In the genomic region with DNA sequence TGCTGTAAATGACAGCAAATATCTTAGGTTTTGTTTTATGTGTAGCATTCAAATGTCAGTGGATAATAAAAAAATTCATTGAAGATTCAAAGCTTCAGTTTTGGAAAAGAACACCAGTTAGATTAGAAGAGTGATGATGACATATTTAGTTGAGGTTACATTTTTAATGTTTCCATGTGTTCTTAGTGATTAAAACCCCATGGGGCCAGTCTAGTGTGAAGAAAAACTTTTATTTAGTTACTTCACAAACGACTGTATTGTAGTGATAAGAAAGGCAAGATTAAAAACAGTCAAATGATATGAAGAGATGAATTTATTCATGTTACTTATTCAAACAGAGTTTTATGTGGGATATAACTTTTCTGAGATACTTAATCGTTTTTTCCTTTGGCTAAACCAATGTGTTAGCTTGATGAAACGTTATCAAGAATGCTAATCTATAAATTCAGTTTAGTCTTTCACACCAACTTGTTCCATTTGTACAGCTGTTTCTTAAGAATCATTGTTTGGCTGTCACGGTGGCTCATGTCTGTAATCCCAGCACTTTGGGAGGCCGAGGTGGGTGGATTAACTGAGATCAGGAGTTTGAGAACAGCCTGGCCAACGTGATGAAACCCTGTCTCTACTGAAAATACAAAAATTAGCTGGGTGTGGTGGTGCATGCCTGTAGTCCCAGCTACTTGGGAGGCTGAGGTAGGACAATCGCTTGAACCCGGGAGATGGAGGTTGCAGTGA, we compare ENCODE assay signal across 18 cellular contexts. TPM values are rescaled to one million over a fixed set of nuclear protein-coding genes. Genes with fewer than 3 reads are reported as not detected.
A peak's percentile ranks its signal among the peaks of the same experiment; 100 is the strongest.
DNase-seq lines count a peak whose midpoint lies in the region; ATAC-seq and TF ChIP-seq lines count a peak whose summit lies in the region.
"Had no signal": no experiment of that assay in that cellular context is flagged by ENCODE, and none has a peak within 500 bp of the region (broad histone marks: within the 10 kb centered on the region; RNA-seq: fewer than 3 reads in every experiment).

No MANE protein-coding gene starts in this region.

- peaks cover 26% of the 10 kb centered on the region for H3K36me3 Mint-ChIP-seq in endodermal cell (ENCODE audit: low read depth)
- peaks cover 17% of the 10 kb centered on the region for H3K36me3 Mint-ChIP-seq in type B pancreatic cell

- H3K27me3 Mint-ChIP-seq in endodermal cell (ENCODE audit: insufficient read depth) (no peaks in the 10 kb centered on the region), type B pancreatic cell (no peaks in the 10 kb centered on the region)

- CTCF ChIA-PET in Panc1 (lab: Charles Lee): no interaction called here
- CTCF ChIA-PET in RWPE1 (lab: Yijun Ruan, JAX): interaction anchor here (0.6 kb wide), 1 partner anchor 15 kb away, joined by 5 read pairs; no protein-coding TSS in a partner anchor

- H3F3A ChIP-seq in smooth muscle cell (ENCODE audit: low read depth): no peaks in the 10 kb centered on the region

- peaks cover 12% of the 10 kb centered on the region for H3K4me1 Mint-ChIP-seq in endodermal cell
- H3K4me1 Mint-ChIP-seq in type B pancreatic cell (ENCODE audit: unreplicated experiment): peaks cover 13% of the 10 kb centered on the region

- H3K4me1 ChIP-seq in left ventricle myocardium inferior (peaks cover 56% of the 10 kb centered on the region), Panc1 (ENCODE audit: control insufficient read depth, insufficient read depth, low read length) (no peaks in the 10 kb centered on the region; the same call in 1 of the 2 replicates), endodermal cell (ENCODE audit: control insufficient read depth, insufficient read depth, low read length) (no peaks in the 10 kb centered on the region), smooth muscle cell (ENCODE audit: low read depth) (peaks cover 13% of the 10 kb centered on the region), adrenal gland (replicated peaks in 1 of 2) (peaks cover 8 to 36% of the 10 kb centered on the region in 2 donors)

- POLR2A ChIA-PET in Panc1 (lab: Charles Lee): interaction anchor here (0.6 kb wide), 1 partner anchor 164 kb away, joined by 3 read pairs; no protein-coding TSS in a partner anchor
- POLR2A ChIA-PET in RWPE1 (lab: Yijun Ruan, JAX; ENCODE audit: low non-redundant PET): interaction anchor here (0.6 kb wide), 1 partner anchor 136 kb away, joined by 9 read pairs; no protein-coding TSS in a partner anchor

- peak overlapping the region; percentile 67 for H3K4me2 ChIP-seq in smooth muscle cell

- in situ Hi-C loops in Panc1 (cut with HindIII; ENCODE audit: low pct_unique_long_range_greater_than_20kb, low sequenced_read_pairs): no loop called here

- H3K4me3 Mint-ChIP-seq in endodermal cell: no peak overlapping the region
- H3K4me3 Mint-ChIP-seq in type B pancreatic cell: no peak overlapping the region

- TF ChIP-seq POLR2A in adrenal gland (IDR thresholded peaks at IDR 0.05): no peak

- peaks cover 7% of the 10 kb centered on the region for H3K36me3 ChIP-seq in left ventricle myocardium inferior
- no peaks in the 10 kb centered on the region; the same call in 1 of the 2 replicates for H3K36me3 ChIP-seq in Panc1 (ENCODE audit: control insufficient read depth, insufficient read depth, low read length)
- H3K36me3 ChIP-seq in endodermal cell (ENCODE audit: control insufficient read depth, insufficient read depth, low read length): peaks cover 66% of the 10 kb centered on the region
- H3K36me3 ChIP-seq in smooth muscle cell (ENCODE audit: low read depth): no peaks in the 10 kb centered on the region
- no peaks in the 10 kb centered on the region for H3K36me3 ChIP-seq in adrenal gland (replicated peaks in 1 of 2)
- H3K36me3 ChIP-seq: esophagus squamous epithelium, stomach had no signal

- TSS peak; percentile 50 for BruUV-seq in Panc1 (replicated peaks; lab: Mats Ljungman, UMichigan)

- 90 to 94% methylated on average over 6 to 8 of the region's 8 CpGs for WGBS in endodermal cell (ENCODE audit: insufficient coverage in 1 of 2, insufficient read length in 1 of 2), 2 experiments
- 70% methylated on average over 8 of the region's 8 CpGs for WGBS in smooth muscle cell (ENCODE audit: low lambda C conversion rate)
- 69 to 75% (median 74%) methylated on average over 8 of the region's 8 CpGs for WGBS in adrenal gland, 4 donors

- H3K9ac ChIP-seq in endodermal cell (ENCODE audit: extremely low read depth, low read length, poor library complexity, severe bottlenecking) (no peak overlapping the region), smooth muscle cell (ENCODE audit: low read depth) (no peak overlapping the region)

- ATAC-seq in Right ventricle myocardium superior (ENCODE audit: poor library complexity) (peak; percentile 66), Panc1 (no peak)
- ATAC-seq: left lung had no signal

- H3K27ac Mint-ChIP-seq in endodermal cell (no peak overlapping the region), type B pancreatic cell (no peak overlapping the region)

- H3K9me3 ChIP-seq in left ventricle myocardium inferior (replicated peaks) (no peaks in the 10 kb centered on the region), Panc1 (ENCODE audit: control insufficient read depth, insufficient read depth, low read depth, low read length) (no peaks in the 10 kb centered on the region), endodermal cell (ENCODE audit: control insufficient read depth, low read length) (no peaks in the 10 kb centered on the region), smooth muscle cell (replicated peaks; ENCODE audit: low read depth) (no peaks in the 10 kb centered on the region), adrenal gland (replicated peaks in 1 of 3) (no peaks in the 10 kb centered on the region)
- H3K9me3 ChIP-seq: esophagus squamous epithelium, left lung, stomach had no signal

- DNase-seq in Right ventricle myocardium superior (no peak), left ventricle myocardium inferior (no peak), Panc1 (ENCODE audit: low read depth, low spot score) (no peak), endodermal cell (no peak), smooth muscle cell (lab: John Stamatoyannopoulos, UW; ENCODE audit: unreplicated experiment) (no peak), RWPE1 (ENCODE audit: low spot score) (no peak), adrenal gland (no peak), type B pancreatic cell (ENCODE audit: extremely low spot score, unreplicated experiment) (no peak)
- DNase-seq: activated CD8-positive, alpha-beta memory T cell treated with anti-CD3 and anti-CD28 coated beads for 24 hours; activated naive CD4-positive, alpha-beta T cell; dermis blood vessel endothelial cell; esophagus squamous epithelium; NCI-H1105; NK-92 treated with Interleukin-12 subunit alpha and Interleukin-12 subunit beta, amount 100 ng/mL, for 24 hours; stomach; T1000 had no signal

- H3K4me3 ChIP-seq in left ventricle myocardium inferior (no peak overlapping the region), Panc1 (ENCODE audit: low read depth in 2 of 2, low read length in 2 of 2) (no peak overlapping the region), endodermal cell (ENCODE audit: low read length) (peak overlapping the region; percentile 25), smooth muscle cell (no peak overlapping the region), adrenal gland (no peak overlapping the region)
- H3K4me3 ChIP-seq: esophagus squamous epithelium, left lung, skin epidermis, stomach had no signal

- TF ChIP-seq CTCF in left ventricle myocardium inferior (IDR thresholded peaks at IDR 0.05; ENCODE audit: borderline replicate concordance) (no peak), Panc1 (IDR thresholded peaks at IDR 0.05) (no peak), endodermal cell (conservative IDR thresholded peaks at IDR 0.05) (no peak), smooth muscle cell (IDR thresholded peaks at IDR 0.05; ENCODE audit: borderline replicate concordance, insufficient read depth, poor library complexity, severe bottlenecking) (no peak), RWPE1 (conservative IDR thresholded peaks at IDR 0.05; ENCODE audit: low read depth) (no peak), adrenal gland (IDR thresholded peaks at IDR 0.05) (no peak), type B pancreatic cell (conservative IDR thresholded peaks at IDR 0.05) (no peak)

- intact Hi-C loops in Right ventricle myocardium superior (cut with DNase I): loop anchor here (10.0 kb wide), 1 partner anchor 47 kb away; no protein-coding TSS in a partner anchor
- intact Hi-C loops in left ventricle myocardium inferior (cut with micrococcal nuclease): no loop called here
- intact Hi-C loops in Panc1 (cut with micrococcal nuclease; ENCODE audit: unreplicated experiment): no loop called here
- intact Hi-C loops in adrenal gland (cut with DNase I): loop anchor here (10.0 kb wide), 2 partner anchors 47 to 67 kb away; no protein-coding TSS in a partner anchor

- H2AFZ ChIP-seq in smooth muscle cell (ENCODE audit: low read depth): no peak overlapping the region

- H3K27me3 ChIP-seq in left ventricle myocardium inferior (ENCODE audit: low read depth) (no peaks in the 10 kb centered on the region), Panc1 (ENCODE audit: control insufficient read depth, insufficient read depth, low read length) (no peaks in the 10 kb centered on the region), endodermal cell (ENCODE audit: control insufficient read depth, insufficient read depth, low read length, poor library complexity, severe bottlenecking) (no peaks in the 10 kb centered on the region), smooth muscle cell (ENCODE audit: low read depth) (no peaks in the 10 kb centered on the region), adrenal gland (no peaks in the 10 kb centered on the region)
- H3K27me3 ChIP-seq: esophagus squamous epithelium, left lung, stomach had no signal

- H3K79me2 ChIP-seq in smooth muscle cell (ENCODE audit: low read depth): peaks cover 100% of the 10 kb centered on the region

- H4K20me1 ChIP-seq in smooth muscle cell (ENCODE audit: low read depth): peaks cover 100% of the 10 kb centered on the region

- H3K27ac ChIP-seq in left ventricle myocardium inferior (replicated peaks): no peak overlapping the region
- H3K27ac ChIP-seq in Panc1 (ENCODE audit: low read length): no peak overlapping the region; the same call in 1 of the 2 replicates
- no peak overlapping the region for H3K27ac ChIP-seq in endodermal cell (ENCODE audit: low read depth, low read length)
- no peak overlapping the region for H3K27ac ChIP-seq in smooth muscle cell (ENCODE audit: low read depth)
- H3K27ac ChIP-seq in RWPE1: no peak overlapping the region
- peak overlapping the region in 1 of 5 donors; percentile 12 for H3K27ac ChIP-seq in adrenal gland
- H3K27ac ChIP-seq: esophagus squamous epithelium, left lung, skin epidermis, stomach had no signal

- H3K9me3 Mint-ChIP-seq in endodermal cell (no peaks in the 10 kb centered on the region), type B pancreatic cell (no peaks in the 10 kb centered on the region)

RNA-seq across cellular contexts. Expression of a gene that starts 11.6 kb away (rescaled TPM):
- total RNA-seq in Right ventricle myocardium superior: 45.9 TPM
- total RNA-seq in left ventricle myocardium inferior: 51.7 TPM
- total RNA-seq in Panc1 (2021; ENCODE audit: unreplicated experiment): 65.2 TPM
- 21.3 TPM for polyA plus RNA-seq in Panc1 (2012; ENCODE audit: insufficient read length)
- 10 to 100 TPM; 42.2 to 56.3 TPM for total RNA-seq in endodermal cell
- 32.5 TPM for polyA plus RNA-seq in endodermal cell (2013, experiment 1 of 2)
- 36.1 TPM for polyA plus RNA-seq in endodermal cell (2013, experiment 2 of 2)
- total RNA-seq in smooth muscle cell: 70.9 and 72.1 TPM in 2 replicates
- 21.5 and 26.4 TPM in 2 replicates for polyA plus RNA-seq in smooth muscle cell
- 100 to 1,000 TPM in 3 of 8 donors, 10 to 100 TPM in 5; 75.3 to 123 (median 96.6) TPM for total RNA-seq in adrenal gland
- 10 to 100 TPM in 2 of 3 donors, 1 to 10 TPM in 1; 7.7 to 50.6 (median 10.1) TPM for polyA plus RNA-seq in adrenal gland
- total RNA-seq in type B pancreatic cell (ENCODE audit: low replicate concordance): 32.1 and 34.8 TPM in 2 replicates

Comparison
In these comparisons a context has a peak if more than half of its experiments do, and no peak if none do; other contexts are left out.
1. intact Hi-C loops: an anchor here in Right ventricle myocardium superior (10.0 kb wide) and adrenal gland (10.0 kb wide); none called in left ventricle myocardium inferior and Panc1.